11 cellular contexts compared by ENCODE assay signal in the genomic region with DNA sequence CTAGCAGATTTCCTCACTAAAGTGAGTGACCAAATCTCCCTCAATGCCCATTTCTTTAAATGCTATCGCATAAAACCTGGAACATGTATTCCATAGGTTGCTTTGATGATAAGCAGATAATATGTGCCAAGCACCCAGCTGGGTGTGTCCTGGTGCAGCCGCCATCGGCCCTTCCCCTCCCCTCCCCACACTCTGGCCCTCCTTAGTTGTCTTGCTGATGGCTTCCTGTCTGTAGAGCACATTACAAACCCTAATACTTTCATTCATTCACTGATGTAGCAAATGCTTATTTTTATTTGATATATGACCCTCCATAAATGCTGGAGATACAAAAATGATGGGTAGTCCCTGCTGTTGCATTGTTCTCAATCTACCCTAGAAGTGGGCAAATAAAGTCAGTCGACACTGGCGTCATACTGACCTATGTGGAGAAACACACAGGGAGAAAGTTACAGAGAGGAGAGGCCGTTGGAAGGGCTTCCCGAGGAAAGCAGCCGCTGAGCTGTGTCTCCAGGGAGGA. TPM values are rescaled to one million over a fixed set of nuclear protein-coding genes. Genes with fewer than 3 reads are reported as not detected.
DNase-seq lines count a peak whose midpoint lies in the region; ATAC-seq lines count a peak whose summit lies in the region.
"Had no signal": no experiment of that assay in that cellular context is flagged by ENCODE, and none has a peak within 500 bp of the region (broad histone marks: within the 10 kb centered on the region; RNA-seq: fewer than 3 reads in every experiment).

No MANE protein-coding gene starts in this region.

- H3K36me3 Mint-ChIP-seq in activated T-cell treated with anti-CD3 and anti-CD28 coated beads, Interleukin-2, amount 50 U/mL, for 4 hours (ENCODE audit: insufficient read depth), result no peaks in the 10 kb centered on the region
- no peaks in the 10 kb centered on the region for H3K36me3 Mint-ChIP-seq in activated naive CD8-positive, alpha-beta T cell treated with anti-CD3 and anti-CD28 coated beads, Interleukin-2, amount 50 U/mL, for 24 hours (ENCODE audit: low read depth)
- peaks cover 4% of the 10 kb centered on the region for H3K36me3 Mint-ChIP-seq in stimulated activated effector memory CD8-positive, alpha-beta T cell treated with anti-CD3 and anti-CD28 coated beads, Interleukin-12 subunit alpha, Interleukin-12 subunit beta, amount 100 ng/mL, for 72 hours

- H3K9me3 Mint-ChIP-seq in activated T-cell treated with anti-CD3 and anti-CD28 coated beads, Interleukin-2, amount 50 U/mL, for 4 hours, result no peaks in the 10 kb centered on the region
- no peaks in the 10 kb centered on the region for H3K9me3 Mint-ChIP-seq in activated naive CD8-positive, alpha-beta T cell treated with anti-CD3 and anti-CD28 coated beads, Interleukin-2, amount 50 U/mL, for 24 hours
- H3K9me3 Mint-ChIP-seq in stimulated activated effector memory CD8-positive, alpha-beta T cell treated with anti-CD3 and anti-CD28 coated beads, Interleukin-12 subunit alpha, Interleukin-12 subunit beta, amount 100 ng/mL, for 72 hours, result no peaks in the 10 kb centered on the region

- no peak for ATAC-seq in activated T-cell treated with anti-CD3 and anti-CD28 coated beads, Interleukin-2, amount 50 U/mL, for 4 hours
- ATAC-seq in activated naive CD8-positive, alpha-beta T cell treated with anti-CD3 and anti-CD28 coated beads, Interleukin-2, amount 50 U/mL, for 24 hours, result peak; percentile 6
- peak; percentile 3 for ATAC-seq in stimulated activated effector memory CD8-positive, alpha-beta T cell treated with anti-CD3 and anti-CD28 coated beads, Interleukin-12 subunit alpha, Interleukin-12 subunit beta, amount 100 ng/mL, for 72 hours
- ATAC-seq in GM21529 (IDR thresholded peaks at IDR 0.05; ENCODE audit: unreplicated experiment), result no peak
- ATAC-seq: foreskin keratinocyte had no signal

- no peaks in the 10 kb centered on the region for H3K27me3 Mint-ChIP-seq in activated T-cell treated with anti-CD3 and anti-CD28 coated beads, Interleukin-2, amount 50 U/mL, for 4 hours (ENCODE audit: low read depth)
- peaks cover 5% of the 10 kb centered on the region for H3K27me3 Mint-ChIP-seq in activated naive CD8-positive, alpha-beta T cell treated with anti-CD3 and anti-CD28 coated beads, Interleukin-2, amount 50 U/mL, for 24 hours

- peak overlapping the region; percentile 68 for H3K4me3 Mint-ChIP-seq in activated T-cell treated with anti-CD3 and anti-CD28 coated beads, Interleukin-2, amount 50 U/mL, for 4 hours
- H3K4me3 Mint-ChIP-seq in activated naive CD8-positive, alpha-beta T cell treated with anti-CD3 and anti-CD28 coated beads, Interleukin-2, amount 50 U/mL, for 24 hours, result peak overlapping the region; percentile 70
- peak overlapping the region; percentile 65 for H3K4me3 Mint-ChIP-seq in stimulated activated effector memory CD8-positive, alpha-beta T cell treated with anti-CD3 and anti-CD28 coated beads, Interleukin-12 subunit alpha, Interleukin-12 subunit beta, amount 100 ng/mL, for 72 hours

- H3K4me1 Mint-ChIP-seq in activated T-cell treated with anti-CD3 and anti-CD28 coated beads, Interleukin-2, amount 50 U/mL, for 4 hours (ENCODE audit: low read depth), result peaks cover 80% of the 10 kb centered on the region
- peaks cover 73% of the 10 kb centered on the region for H3K4me1 Mint-ChIP-seq in activated naive CD8-positive, alpha-beta T cell treated with anti-CD3 and anti-CD28 coated beads, Interleukin-2, amount 50 U/mL, for 24 hours
- peaks cover 68% of the 10 kb centered on the region for H3K4me1 Mint-ChIP-seq in stimulated activated effector memory CD8-positive, alpha-beta T cell treated with anti-CD3 and anti-CD28 coated beads, Interleukin-12 subunit alpha, Interleukin-12 subunit beta, amount 100 ng/mL, for 72 hours

- peak overlapping the region; percentile 79 for H3K27ac Mint-ChIP-seq in activated naive CD8-positive, alpha-beta T cell treated with anti-CD3 and anti-CD28 coated beads, Interleukin-2, amount 50 U/mL, for 24 hours
- H3K27ac Mint-ChIP-seq in stimulated activated effector memory CD8-positive, alpha-beta T cell treated with anti-CD3 and anti-CD28 coated beads, Interleukin-12 subunit alpha, Interleukin-12 subunit beta, amount 100 ng/mL, for 72 hours, result peak overlapping the region; percentile 63

- no peak for DNase-seq in activated T-cell treated with anti-CD3 and anti-CD28 coated beads, Interleukin-2, amount 50 U/mL, for 4 hours
- DNase-seq in activated T-cell treated with anti-CD3 and anti-CD28 coated beads for 4 hours (no peak), OCI-M1 (lab: John Stamatoyannopoulos, UW) (peak; percentile 79), cerebellar cortex (ENCODE audit: low spot score) (no peak), SHP77 (lab: John Stamatoyannopoulos, UW) (no peak)
- no peak for DNase-seq in activated naive CD8-positive, alpha-beta T cell treated with anti-CD3 and anti-CD28 coated beads, Interleukin-2, amount 50 U/mL, for 24 hours
- no peak for DNase-seq in stimulated activated effector memory CD8-positive, alpha-beta T cell treated with anti-CD3 and anti-CD28 coated beads, Interleukin-12 subunit alpha, Interleukin-12 subunit beta, amount 100 ng/mL, for 72 hours (ENCODE audit: low spot score in 2 of 2)
- DNase-seq: foreskin keratinocyte, NCI-H1694 treated with DMSO at 0.1 percent for 48 hours, NCI-H526 had no signal

RNA-seq across cellular contexts. Expression of a gene that starts 26.2 kb away (rescaled TPM):
- total RNA-seq in activated T-cell treated with anti-CD3 and anti-CD28 coated beads, Interleukin-2, amount 50 U/mL, for 4 hours, result under 1 TPM in 1 of 3 donors, not detected in 2; 0.33 TPM

Comparison
In these comparisons a context has a peak if more than half of its experiments do, and no peak if none do; other contexts are left out.
1. ATAC-seq: peak in activated naive CD8-positive, alpha-beta T cell treated with anti-CD3 and anti-CD28 coated beads, Interleukin-2, amount 50 U/mL, for 24 hours (single experiment) and stimulated activated effector memory CD8-positive, alpha-beta T cell treated with anti-CD3 and anti-CD28 coated beads, Interleukin-12 subunit alpha, Interleukin-12 subunit beta, amount 100 ng/mL, for 72 hours (single experiment); none in activated T-cell treated with anti-CD3 and anti-CD28 coated beads, Interleukin-2, amount 50 U/mL, for 4 hours (0 of 2) and GM21529 (single experiment).
2. Peak in every context shown above with its lines, with median percentiles within 50 percentile points of each other: H3K4me3 Mint-ChIP-seq.